Comparison of ENCODE assay signal across 22 cellular contexts in genomic region chr11:73226297-73227006, GRCh38. TPM values are rescaled to one million over a fixed set of nuclear protein-coding genes. Genes with fewer than 3 reads are reported as not detected.
"Had no signal": no experiment of that assay in that cellular context is flagged by ENCODE, and none has a peak within 500 bp of the region (broad histone marks: within the 10 kb centered on the region; RNA-seq: fewer than 3 reads in every experiment).

No MANE protein-coding gene starts in this region.

- H3K36me3 Mint-ChIP-seq: activated naive CD4-positive, alpha-beta T cell treated with anti-CD3 and anti-CD28 coated beads, Interleukin-2, amount 50 U/mL, for 72 hours; mesothelial cell of epicardium; WTC11 had no signal

- H3K4me3 Mint-ChIP-seq: activated CD4-positive, alpha-beta T cell treated with anti-CD3 and anti-CD28 coated beads, Interleukin-2, amount 10 ng/mL, durations not matched to agents 24 days and 14 days; activated CD8-positive, alpha-beta T cell treated with anti-CD3 and anti-CD28 coated beads for 36 hours; activated T-cell treated with anti-CD3 and anti-CD28 coated beads, Interleukin-2, amount 50 U/mL, for 4 hours; mesothelial cell of epicardium; T-helper 2 cell treated with Interferon-gamma antibody and Interleukin-4, amounts not matched to agents 5 μg/mL and 100 μg/mL, for 36 hours; WTC11 had no signal

- H3K9me3 ChIP-seq: adrenal gland, stomach had no signal

- H3K27ac Mint-ChIP-seq: activated CD4-positive, alpha-beta T cell treated with anti-CD3 and anti-CD28 coated beads, Interleukin-2, amount 10 ng/mL, durations not matched to agents 24 days and 14 days; activated CD8-positive, alpha-beta T cell treated with anti-CD3 and anti-CD28 coated beads for 36 hours; activated naive CD4-positive, alpha-beta T cell treated with anti-CD3 and anti-CD28 coated beads, Interleukin-2, amount 50 U/mL, for 72 hours; T-helper 2 cell treated with Interferon-gamma antibody and Interleukin-4, amounts not matched to agents 5 μg/mL and 100 μg/mL, for 36 hours; WTC11 had no signal

- H3K9me3 Mint-ChIP-seq: activated CD4-positive, alpha-beta T cell treated with anti-CD3 and anti-CD28 coated beads, Interleukin-2, amount 10 ng/mL, durations not matched to agents 24 days and 14 days; activated CD8-positive, alpha-beta T cell treated with anti-CD3 and anti-CD28 coated beads for 36 hours; activated naive CD4-positive, alpha-beta T cell treated with anti-CD3 and anti-CD28 coated beads, Interleukin-2, amount 50 U/mL, for 72 hours; activated T-cell treated with anti-CD3 and anti-CD28 coated beads, Interleukin-2, amount 50 U/mL, for 4 hours; mesothelial cell of epicardium; T-helper 2 cell treated with Interferon-gamma antibody and Interleukin-4, amounts not matched to agents 5 μg/mL and 100 μg/mL, for 36 hours; WTC11 had no signal

- H3K27me3 ChIP-seq: adrenal gland, stomach had no signal

- H3K27me3 Mint-ChIP-seq: activated CD8-positive, alpha-beta T cell treated with anti-CD3 and anti-CD28 coated beads for 36 hours had no signal

- ATAC-seq: activated CD8-positive, alpha-beta T cell treated with anti-CD3 and anti-CD28 coated beads for 36 hours; activated naive CD4-positive, alpha-beta T cell treated with anti-CD3 and anti-CD28 coated beads, Interleukin-2, amount 50 U/mL, for 72 hours; activated T-cell treated with anti-CD3 and anti-CD28 coated beads, Interleukin-2, amount 50 U/mL, for 4 hours; WTC11 had no signal

- H3K4me1 ChIP-seq: adrenal gland had no signal

- DNase-seq: activated CD4-positive, alpha-beta T cell treated with anti-CD3 and anti-CD28 coated beads, Interleukin-2, amount 10 ng/mL, durations not matched to agents 24 days and 14 days; activated CD8-positive, alpha-beta T cell treated with anti-CD3 and anti-CD28 coated beads for 36 hours; activated gamma-delta T cell; activated T-cell treated with anti-CD3 and anti-CD28 coated beads, Interleukin-2, amount 50 U/mL, for 4 hours; dermis blood vessel endothelial cell; effector memory CD4-positive, alpha-beta T cell; foreskin fibroblast; hippocampal formation; stimulated activated CD4-positive, alpha-beta T cell treated with anti-CD3 and anti-CD28 coated beads, Interleukin-4, amount 100 ng/mL, for 1 hour; stomach had no signal

- H3K36me3 ChIP-seq: adrenal gland, stomach had no signal

- FAIRE-seq: bronchial epithelial cell, islet of Langerhans, TTC549 had no signal

- H3K4me3 ChIP-seq: adrenal gland, lung, skin epidermis, stomach had no signal

- H3K27ac ChIP-seq: adrenal gland, skin epidermis, stomach had no signal

RNA-seq across cellular contexts. Expression of gene P2RY2, which starts 8.4 kb away (rescaled TPM):
- total RNA-seq: activated CD4-positive, alpha-beta T cell treated with anti-CD3 and anti-CD28 coated beads, Interleukin-2, amount 10 ng/mL, durations not matched to agents 24 days and 14 days; activated CD8-positive, alpha-beta T cell treated with anti-CD3 and anti-CD28 coated beads for 36 hours; activated naive CD4-positive, alpha-beta T cell treated with anti-CD3 and anti-CD28 coated beads, Interleukin-2, amount 50 U/mL, for 72 hours; activated T-cell treated with anti-CD3 and anti-CD28 coated beads, Interleukin-2, amount 50 U/mL, for 4 hours; temporal lobe had no signal
- polyA plus RNA-seq: neural cell had no signal

RNA-seq across cellular contexts. Expression of gene P2RY6, which starts 45.7 kb away (rescaled TPM):
- total RNA-seq: activated CD4-positive, alpha-beta T cell treated with anti-CD3 and anti-CD28 coated beads, Interleukin-2, amount 10 ng/mL, durations not matched to agents 24 days and 14 days; activated CD8-positive, alpha-beta T cell treated with anti-CD3 and anti-CD28 coated beads for 36 hours; activated naive CD4-positive, alpha-beta T cell treated with anti-CD3 and anti-CD28 coated beads, Interleukin-2, amount 50 U/mL, for 72 hours; activated T-cell treated with anti-CD3 and anti-CD28 coated beads, Interleukin-2, amount 50 U/mL, for 4 hours; bronchial epithelial cell; dermis blood vessel endothelial cell; WTC11 had no signal
- polyA plus RNA-seq: neural cell had no signal
